Comparison of ENCODE assay signal across 1 cellular context in the genomic region with DNA sequence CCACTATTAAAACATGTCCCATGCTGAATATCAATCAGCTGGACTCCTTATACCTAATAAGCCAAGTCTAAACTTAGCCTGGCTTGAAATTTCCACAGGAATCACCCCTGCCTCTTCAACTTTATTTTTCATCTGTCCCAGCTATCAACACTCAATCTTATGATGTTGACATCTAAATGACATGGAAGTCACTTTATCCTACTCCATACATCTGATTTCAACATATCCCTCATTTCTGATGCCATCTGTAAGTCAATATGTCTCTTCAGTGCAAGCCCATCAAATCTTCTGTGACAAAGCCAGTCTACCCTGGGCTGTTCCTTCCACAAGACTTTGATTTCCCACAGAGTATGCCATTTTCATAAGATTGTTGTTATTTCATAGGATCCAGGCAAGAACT.
TF ChIP-seq lines count a peak whose summit lies in the region.

No MANE protein-coding gene starts in this region.

TF ChIP-seq in IMR-90, 13 proteins besides CTCF, POLR2A, EP300 and RAD21 (continued from another document):
- TF ChIP-seq MXI1 (IDR thresholded peaks at IDR 0.05; ENCODE audit: borderline replicate concordance, low read depth, low read length) (no peak), NFE2L2 (IDR thresholded peaks at IDR 0.05; ENCODE audit: low read depth, low read length) (no peak), ELK1 (IDR thresholded peaks at IDR 0.05; ENCODE audit: borderline replicate concordance, low read depth, low read length) (no peak), BHLHE40 (IDR thresholded peaks at IDR 0.05; ENCODE audit: low read depth, low read length) (no peak), MAZ (IDR thresholded peaks at IDR 0.05; ENCODE audit: borderline replicate concordance, low read depth, low read length) (no peak)
